Comparison of ENCODE assay signal across 28 cellular contexts in genomic region chr16:15751940-15752339, GRCh38.
"Had no signal": no experiment of that assay in that cellular context is flagged by ENCODE, and none has a peak within 500 bp of the region (broad histone marks: within the 10 kb centered on the region; RNA-seq: fewer than 3 reads in every experiment).

No MANE protein-coding gene starts in this region.

- DNase-seq: hypothalamus; immature natural killer cell; left ventricle myocardium inferior; mesendoderm; naive B cell; natural killer cell; nephron progenitor cell; occipital lobe; psoas muscle; stimulated activated CD4-positive, alpha-beta T cell treated with anti-CD3 and anti-CD28 coated beads, Interleukin-12 subunit alpha, Interleukin-12 subunit beta, amount 100 ng/mL, for 4 hours; stimulated activated CD4-positive, alpha-beta T cell treated with anti-CD3 and anti-CD28 coated beads, Interleukin-15, amount 100 ng/mL, for 24 hours; stimulated activated CD4-positive, alpha-beta T cell treated with anti-CD3 and anti-CD28 coated beads, Interleukin-2, amount 100 ng/mL, for 24 hours; stimulated activated CD4-positive, alpha-beta T cell treated with anti-CD3 and anti-CD28 coated beads, Interleukin-4, amount 100 ng/mL, for 1 hour; stimulated activated naive B cell treated with anti-CD40 and anti-IgM and Interleukin-4, amounts not matched to agents 10 μg/mL and 1 μg/mL and 100 μg/mL, for 72 hours; stimulated activated naive CD8-positive, alpha-beta T cell treated with anti-CD3 and anti-CD28 coated beads, Interleukin-15, Interleukin-2, amounts not matched to agents 100 U/mL and 50 U/mL, for 24 hours; stomach; thyroid gland; trophoblast cell; upper lobe of right lung had no signal

- H3K36me3 ChIP-seq: neural progenitor cell, neutrophil, right atrium auricular region, right lobe of liver, thyroid gland, upper lobe of right lung had no signal

- H3K4me1 ChIP-seq: heart left ventricle, left ventricle myocardium inferior, neural progenitor cell, parathyroid adenoma, psoas muscle, right atrium auricular region, right lobe of liver, stomach, suprapubic skin, thyroid gland, upper lobe of right lung had no signal

- H3K9me3 ChIP-seq: left ventricle myocardium inferior, neutrophil, psoas muscle, right atrium auricular region, right lobe of liver, stomach, suprapubic skin, thyroid gland, upper lobe of right lung had no signal

- ATAC-seq: heart left ventricle; natural killer cell; psoas muscle; right lobe of liver; stimulated activated naive B cell treated with anti-CD40 and anti-IgM and Interleukin-4, amounts not matched to agents 10 μg/mL and 1 μg/mL and 100 μg/mL, for 72 hours; stimulated activated naive CD8-positive, alpha-beta T cell treated with anti-CD3 and anti-CD28 coated beads, Interleukin-15, Interleukin-2, amounts not matched to agents 100 U/mL and 50 U/mL, for 24 hours; upper lobe of right lung had no signal

- H3K4me3 ChIP-seq: heart left ventricle, left ventricle myocardium inferior, lung, neural progenitor cell, psoas muscle, right atrium auricular region, right lobe of liver, skin epidermis, stomach, suprapubic skin, thyroid gland, upper lobe of right lung had no signal

- H3K27me3 ChIP-seq: heart left ventricle, neural progenitor cell, neutrophil, right atrium auricular region, right lobe of liver, stomach, suprapubic skin, thyroid gland, upper lobe of right lung had no signal

- H3K27ac ChIP-seq: left ventricle myocardium inferior, neural progenitor cell, neutrophil, parathyroid adenoma, psoas muscle, right atrium auricular region, right lobe of liver, skin epidermis, stomach, suprapubic skin, thyroid gland, upper lobe of right lung had no signal
